ENCODE assay signal across 11 cellular contexts in the genomic region with DNA sequence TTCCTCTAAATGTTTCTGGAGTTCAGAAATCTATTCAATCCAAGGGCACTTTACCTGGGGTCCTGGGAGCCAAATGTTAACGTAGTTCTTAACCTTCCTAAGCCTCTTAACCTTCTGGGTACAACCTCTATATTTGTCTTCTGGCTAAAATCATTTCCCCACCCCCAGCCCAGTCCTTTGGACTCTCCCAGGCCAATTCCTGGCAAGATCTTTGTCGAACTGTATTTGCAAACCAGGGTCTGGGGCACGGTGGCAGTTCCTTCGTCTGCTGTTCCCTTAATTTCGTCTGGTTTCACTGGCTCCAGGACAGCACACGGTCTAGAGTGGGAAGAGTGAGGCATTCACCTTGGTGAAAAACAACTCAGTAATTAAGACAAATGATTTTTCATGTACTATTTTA. TPM values are rescaled to one million over a fixed set of nuclear protein-coding genes. Genes with fewer than 3 reads are reported as not detected.
A peak's percentile ranks its signal among the peaks of the same experiment; 100 is the strongest.
DNase-seq lines count a peak whose midpoint lies in the region; ATAC-seq and TF ChIP-seq lines count a peak whose summit lies in the region.
"Had no signal": no experiment of that assay in that cellular context is flagged by ENCODE, and none has a peak within 500 bp of the region (broad histone marks: within the 10 kb centered on the region; RNA-seq: fewer than 3 reads in every experiment).

No MANE protein-coding gene starts in this region.

- ATAC-seq in GM18873 (IDR thresholded peaks at IDR 0.05; ENCODE audit: low FRiP score, unreplicated experiment): no peak

- H3K4me2 ChIP-seq in KMS-11 (0 out of 2 replicates have a peak overlapping the region, but pooled peaks have one; percentile 48), osteoblast (ENCODE audit: insufficient read depth, low read length) (peak overlapping the region; percentile 81)

- TF ChIP-seq CTCF in KMS-11 (conservative IDR thresholded peaks at IDR 0.05; ENCODE audit: low read depth, low read length) (no peak), chondrocyte (IDR thresholded peaks at IDR 0.05) (no peak), osteoblast (IDR thresholded peaks at IDR 0.05; ENCODE audit: extremely low read depth, low read depth, low read length) (no peak)

- H3K4me1 ChIP-seq in KMS-11 (ENCODE audit: low read depth, poor library complexity, severe bottlenecking) (peaks cover 4% of the 10 kb centered on the region), osteoblast (ENCODE audit: insufficient read depth, low read length) (no peaks in the 10 kb centered on the region)

- H3K4me3 ChIP-seq in KMS-11 (IDR thresholded peaks at IDR 0.05; ENCODE audit: insufficient read depth, low read depth, low read length) (no peak overlapping the region), osteoblast (ENCODE audit: insufficient read depth, low read length) (no peak overlapping the region)

- peaks cover 12% of the 10 kb centered on the region for H3K4me1 Mint-ChIP-seq in T-helper 2 cell treated with Interferon-gamma antibody and Interleukin-4, amounts not matched to agents 5 μg/mL and 100 μg/mL, for 36 hours (ENCODE audit: low read depth)
- peaks cover 11% of the 10 kb centered on the region for H3K4me1 Mint-ChIP-seq in chondrocyte (ENCODE audit: low read depth)

- H4K20me1 ChIP-seq in KMS-11 (ENCODE audit: insufficient read depth) (peaks cover 3% of the 10 kb centered on the region; the same call in 1 of the 2 replicates), osteoblast (ENCODE audit: insufficient read depth, low read length) (peaks cover 11% of the 10 kb centered on the region)

- H3K27me3 ChIP-seq in KMS-11 (ENCODE audit: insufficient read depth, low read depth): no peaks in the 10 kb centered on the region
- H3K27me3 ChIP-seq in osteoblast (ENCODE audit: insufficient read depth, low read length): no peaks in the 10 kb centered on the region
- H3K27me3 ChIP-seq: gastroesophageal sphincter had no signal

- H2AFZ ChIP-seq in KMS-11 (ENCODE audit: low read depth) (0 out of 2 replicates have a peak overlapping the region, but pooled peaks have one; percentile 54), osteoblast (ENCODE audit: low read length) (no peak overlapping the region)

- no peaks in the 10 kb centered on the region for H3K9me3 Mint-ChIP-seq in T-helper 2 cell treated with Interferon-gamma antibody and Interleukin-4, amounts not matched to agents 5 μg/mL and 100 μg/mL, for 36 hours
- H3K9me3 Mint-ChIP-seq in chondrocyte (ENCODE audit: low read depth): peaks cover 6% of the 10 kb centered on the region
- H3K9me3 Mint-ChIP-seq: activated T-cell treated with anti-CD3 and anti-CD28 coated beads, Interleukin-2, amount 50 U/mL, for 72 hours; memory B cell had no signal

- H3K36me3 ChIP-seq in KMS-11 (ENCODE audit: insufficient read depth): no peaks in the 10 kb centered on the region
- peaks cover 19% of the 10 kb centered on the region for H3K36me3 ChIP-seq in osteoblast (ENCODE audit: insufficient read depth, low read length)

- no peak for DNase-seq in T-helper 2 cell treated with Interferon-gamma antibody and Interleukin-4, amounts not matched to agents 5 μg/mL and 100 μg/mL, for 36 hours (ENCODE audit: low spot score)
- DNase-seq in T-helper 2 cell (no peak), chondrocyte (ENCODE audit: low spot score) (no peak), osteoblast (ENCODE audit: insufficient read length, low spot score, missing footprints) (no peak), NCI-H526 (lab: John Stamatoyannopoulos, UW) (no peak), GM19240 (ENCODE audit: insufficient read length, low spot score) (no peak)

- no peaks in the 10 kb centered on the region for H3K9me3 ChIP-seq in osteoblast (ENCODE audit: low read depth, low read length)
- H3K9me3 ChIP-seq: gastroesophageal sphincter had no signal

- no peak overlapping the region for H3K27ac Mint-ChIP-seq in T-helper 2 cell treated with Interferon-gamma antibody and Interleukin-4, amounts not matched to agents 5 μg/mL and 100 μg/mL, for 36 hours
- no peak overlapping the region for H3K27ac Mint-ChIP-seq in chondrocyte (ENCODE audit: unreplicated experiment)

- H3K27me3 Mint-ChIP-seq in T-helper 2 cell treated with Interferon-gamma antibody and Interleukin-4, amounts not matched to agents 5 μg/mL and 100 μg/mL, for 36 hours (ENCODE audit: low read depth): no peaks in the 10 kb centered on the region
- H3K27me3 Mint-ChIP-seq in chondrocyte (ENCODE audit: low read depth): no peaks in the 10 kb centered on the region
- H3K27me3 Mint-ChIP-seq: memory B cell had no signal

- H3K27ac ChIP-seq in KMS-11: no peak overlapping the region
- no peak overlapping the region for H3K27ac ChIP-seq in osteoblast (ENCODE audit: low read depth, low read length)

- peak overlapping the region; percentile 89 for H3K4me3 Mint-ChIP-seq in T-helper 2 cell treated with Interferon-gamma antibody and Interleukin-4, amounts not matched to agents 5 μg/mL and 100 μg/mL, for 36 hours
- H3K4me3 Mint-ChIP-seq in chondrocyte (ENCODE audit: unreplicated experiment): peak overlapping the region; percentile 79

- H3K36me3 Mint-ChIP-seq in T-helper 2 cell treated with Interferon-gamma antibody and Interleukin-4, amounts not matched to agents 5 μg/mL and 100 μg/mL, for 36 hours (ENCODE audit: low read depth): peaks cover 24% of the 10 kb centered on the region
- peaks cover 3% of the 10 kb centered on the region for H3K36me3 Mint-ChIP-seq in chondrocyte (ENCODE audit: low read depth)

- no peak overlapping the region for H3K9ac ChIP-seq in KMS-11

- H3K79me2 ChIP-seq in KMS-11 (ENCODE audit: insufficient read depth, low read depth) (peaks cover 8% of the 10 kb centered on the region; the same call in 1 of the 2 replicates), osteoblast (ENCODE audit: insufficient read depth, low read length) (peaks cover 4% of the 10 kb centered on the region)

RNA-seq across cellular contexts. Expression of gene SLC25A5, which starts 0.8 kb away (rescaled TPM):
- total RNA-seq in chondrocyte: 148 to 195 TPM (median 153 TPM) in 3 replicates
- total RNA-seq in osteoblast: 165 and 174 TPM in 2 replicates
